In the genomic region with DNA sequence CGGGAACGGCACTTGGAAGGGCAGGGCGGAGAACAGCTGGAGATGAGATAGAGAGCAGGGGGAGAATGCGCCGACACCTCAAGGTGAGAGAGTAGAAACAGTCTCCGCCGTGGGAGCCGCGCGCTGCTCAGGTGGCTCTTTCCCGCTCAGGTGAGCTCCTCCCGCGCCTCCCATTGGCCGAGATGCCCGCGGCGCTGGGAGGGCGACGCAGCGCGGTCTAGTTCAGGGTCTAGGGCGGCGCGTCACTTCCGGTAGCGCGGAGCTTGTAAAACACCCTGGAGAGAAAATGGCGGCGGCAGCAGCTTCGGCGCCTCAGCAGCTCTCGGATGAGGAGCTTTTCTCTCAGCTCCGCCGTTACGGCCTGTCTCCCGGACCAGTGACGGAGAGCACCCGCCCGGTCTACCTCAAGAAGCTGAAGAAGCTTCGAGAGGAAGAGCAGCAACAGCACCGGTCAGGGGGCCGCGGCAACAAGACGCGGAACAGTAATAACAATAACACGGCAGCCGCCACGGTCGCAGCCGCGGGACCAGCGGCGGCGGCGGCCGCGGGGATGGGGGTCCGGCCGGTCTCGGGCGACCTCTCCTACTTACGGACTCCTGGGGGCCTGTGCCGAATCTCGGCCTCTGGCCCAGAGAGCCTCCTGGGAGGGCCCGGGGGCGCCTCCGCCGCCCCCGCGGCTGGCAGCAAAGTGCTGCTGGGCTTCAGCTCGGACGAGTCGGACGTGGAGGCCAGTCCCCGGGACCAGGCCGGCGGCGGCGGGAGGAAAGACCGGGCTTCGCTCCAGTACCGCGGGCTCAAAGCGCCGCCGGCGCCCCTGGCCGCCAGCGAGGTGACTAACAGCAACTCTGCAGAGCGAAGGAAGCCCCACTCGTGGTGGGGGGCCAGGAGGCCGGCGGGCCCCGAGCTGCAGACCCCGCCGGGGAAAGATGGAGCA, we compare ENCODE assay signal across 8 cellular contexts. TPM values are rescaled to one million over a fixed set of nuclear protein-coding genes. Genes with fewer than 3 reads are reported as not detected.
DNase-seq lines count a peak whose midpoint lies in the region; ATAC-seq lines count a peak whose summit lies in the region.

A gene (plus strand): TSS at position 273 of the 934 bp plus-strand sequence. CDS start 14 bp downstream, at position 287.

- in situ Hi-C loops in Caki2 (cut with HindIII; ENCODE audit: low pct_unique_long_range_greater_than_20kb, low sequenced_read_pairs), result no loop called here

- H3K27ac Mint-ChIP-seq in effector memory CD8-positive, alpha-beta T cell, result peak within 1 kb of the TSS; percentile 99
- peak within 1 kb of the TSS; percentile 99 for H3K27ac Mint-ChIP-seq in memory B cell

- H3K9me3 Mint-ChIP-seq in effector memory CD8-positive, alpha-beta T cell, result no peaks in the 10 kb centered on the region
- no peaks in the 10 kb centered on the region for H3K9me3 Mint-ChIP-seq in memory B cell

- peaks cover 25 to 27% of the 10 kb centered on the region in 2 donors for H3K4me1 Mint-ChIP-seq in effector memory CD8-positive, alpha-beta T cell (ENCODE audit: low read depth in 2 of 2)
- H3K4me1 Mint-ChIP-seq in memory B cell, result peaks cover 18% of the 10 kb centered on the region

- peaks cover 0 to 7% of the 10 kb centered on the region in 2 donors for H3K27me3 Mint-ChIP-seq in effector memory CD8-positive, alpha-beta T cell
- H3K27me3 Mint-ChIP-seq in memory B cell, result peaks cover 3% of the 10 kb centered on the region

- DNase-seq in Caki2 (ENCODE audit: low read depth) (peak; percentile 97), HUDEP-2 (lab: John Stamatoyannopoulos, UW; ENCODE audit: unreplicated experiment in 76 of 76) (peak in 75 of 76 experiments; percentile 21 to 86 (median 75)), NOMO-1 treated with dmso at 0.1 percent for 144 hours (lab: John Stamatoyannopoulos, UW; ENCODE audit: unreplicated experiment) (peak; percentile 69), memory B cell (ENCODE audit: low spot score in 2 of 2) (peak; percentile 83 to 90)
- DNase-seq in activated CD8-positive, alpha-beta memory T cell treated with anti-CD3 and anti-CD28 coated beads for 48 hours (ENCODE audit: low read depth in 2 of 3, low spot score in 2 of 3), result peak; percentile 69 to 84 (median 73)
- peak; percentile 88 to 91 (median 90) for DNase-seq in effector memory CD8-positive, alpha-beta T cell
- peak; percentile 87 for DNase-seq in stimulated activated CD8-positive, alpha-beta memory T cell treated with anti-CD3 and anti-CD28 coated beads, Interleukin-12 subunit alpha, Interleukin-12 subunit beta, amount 100 ng/mL, for 1 hour (ENCODE audit: low read depth)

- ATAC-seq in GM21390 (IDR thresholded peaks at IDR 0.05; ENCODE audit: unreplicated experiment) (peak; percentile 91), memory B cell (ENCODE audit: low read depth) (peak; percentile 93)
- ATAC-seq in effector memory CD8-positive, alpha-beta T cell (replicated peaks), result peak; percentile 90

- peaks cover 23% of the 10 kb centered on the region for H3K36me3 Mint-ChIP-seq in effector memory CD8-positive, alpha-beta T cell (ENCODE audit: insufficient read depth)
- H3K36me3 Mint-ChIP-seq in memory B cell, result no peaks in the 10 kb centered on the region

- H3K4me3 Mint-ChIP-seq in effector memory CD8-positive, alpha-beta T cell, result peak within 1 kb of the TSS; percentile 92 to 93
- H3K4me3 Mint-ChIP-seq in memory B cell, result peak within 1 kb of the TSS; percentile 98

RNA-seq across cellular contexts. Expression of the gene that starts here (rescaled TPM):
- total RNA-seq in Caki2 (2014; rRNA removed; shearing (Covaris generic); ENCODE audit: low replicate concordance), result 28.3 and 65.9 TPM in 2 replicates

Comparison
In these comparisons a context has a peak if more than half of its experiments do, and no peak if none do; other contexts are left out.
1. Peak in every context shown above with its lines: DNase-seq and ATAC-seq.